In the genomic region with DNA sequence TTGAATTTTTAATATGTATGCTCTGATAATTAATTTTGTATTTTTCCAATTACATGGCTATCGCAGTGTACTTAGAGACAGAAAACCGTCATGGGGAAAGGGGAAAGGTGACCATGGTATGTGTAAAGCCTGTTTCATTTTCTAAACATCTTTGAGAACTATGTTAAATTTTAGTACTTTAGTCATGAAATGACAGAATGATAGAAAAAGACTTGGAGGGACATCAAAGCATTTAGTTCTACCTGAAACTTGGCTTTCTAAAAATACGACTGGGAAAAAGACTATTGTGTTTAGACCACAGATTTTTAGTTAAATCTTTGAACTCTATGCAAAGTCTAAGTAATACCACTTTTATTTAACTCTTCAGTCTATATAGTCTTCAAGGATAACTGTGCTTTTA, we compare ENCODE assay signal across 21 cellular contexts. TPM values are rescaled to one million over a fixed set of nuclear protein-coding genes. Genes with fewer than 3 reads are reported as not detected.
DNase-seq lines count a peak whose midpoint lies in the region; ATAC-seq and FAIRE-seq lines count a peak whose summit lies in the region.
"Had no signal": no experiment of that assay in that cellular context is flagged by ENCODE, and none has a peak within 500 bp of the region (broad histone marks: within the 10 kb centered on the region; RNA-seq: fewer than 3 reads in every experiment).

No MANE protein-coding gene starts in this region.

- no peak for FAIRE-seq in HTR-8/SVneo (lab: Jason Lieb, UNC)

- peaks cover 42% of the 10 kb centered on the region for H3K36me3 Mint-ChIP-seq in activated T-cell treated with anti-CD3 and anti-CD28 coated beads, Interleukin-2, amount 50 U/mL, for 4 hours (ENCODE audit: insufficient read depth)
- H3K36me3 Mint-ChIP-seq in activated CD8-positive, alpha-beta memory T cell treated with anti-CD3 and anti-CD28 coated beads, Interleukin-2, amount 10 ng/mL, durations not matched to agents 7 days and 5 days, result peaks cover 43% of the 10 kb centered on the region
- H3K36me3 Mint-ChIP-seq: stimulated activated effector memory CD8-positive, alpha-beta T cell treated with anti-CD3 and anti-CD28 coated beads, Interleukin-12 subunit alpha, Interleukin-12 subunit beta, amount 100 ng/mL, for 72 hours had no signal

- no peaks in the 10 kb centered on the region for H3K27me3 Mint-ChIP-seq in activated T-cell treated with anti-CD3 and anti-CD28 coated beads, Interleukin-2, amount 50 U/mL, for 4 hours (ENCODE audit: low read depth)
- H3K27me3 Mint-ChIP-seq in stimulated activated naive CD8-positive, alpha-beta T cell treated with anti-CD3 and anti-CD28 coated beads, Interleukin-15, amount 100 ng/mL, for 72 hours, result no peaks in the 10 kb centered on the region
- no peaks in the 10 kb centered on the region for H3K27me3 Mint-ChIP-seq in activated CD8-positive, alpha-beta memory T cell treated with anti-CD3 and anti-CD28 coated beads, Interleukin-2, amount 10 ng/mL, durations not matched to agents 7 days and 5 days
- H3K27me3 Mint-ChIP-seq: CD4-positive, CD25-positive, alpha-beta regulatory T cell; type B pancreatic cell had no signal

- ATAC-seq in activated T-cell treated with anti-CD3 and anti-CD28 coated beads, Interleukin-2, amount 50 U/mL, for 4 hours, result peak; percentile 62 to 70
- ATAC-seq in GM21390 (IDR thresholded peaks at IDR 0.05; ENCODE audit: unreplicated experiment) (peak; percentile 49), HG03432 (IDR thresholded peaks at IDR 0.05; ENCODE audit: unreplicated experiment) (peak; percentile 74)
- peak; percentile 54 for ATAC-seq in stimulated activated naive CD8-positive, alpha-beta T cell treated with anti-CD3 and anti-CD28 coated beads, Interleukin-15, amount 100 ng/mL, for 72 hours
- no peak for ATAC-seq in activated CD8-positive, alpha-beta memory T cell treated with anti-CD3 and anti-CD28 coated beads, Interleukin-2, amount 10 ng/mL, durations not matched to agents 7 days and 5 days
- ATAC-seq: left colon; PC-3; stimulated activated effector memory CD8-positive, alpha-beta T cell treated with anti-CD3 and anti-CD28 coated beads, Interleukin-12 subunit alpha, Interleukin-12 subunit beta, amount 100 ng/mL, for 72 hours had no signal

- H3K27ac Mint-ChIP-seq in stimulated activated naive CD8-positive, alpha-beta T cell treated with anti-CD3 and anti-CD28 coated beads, Interleukin-15, amount 100 ng/mL, for 72 hours, result no peak overlapping the region
- H3K27ac Mint-ChIP-seq in activated CD8-positive, alpha-beta memory T cell treated with anti-CD3 and anti-CD28 coated beads, Interleukin-2, amount 10 ng/mL, durations not matched to agents 7 days and 5 days, result no peak overlapping the region
- H3K27ac Mint-ChIP-seq: stimulated activated effector memory CD8-positive, alpha-beta T cell treated with anti-CD3 and anti-CD28 coated beads, Interleukin-12 subunit alpha, Interleukin-12 subunit beta, amount 100 ng/mL, for 72 hours; type B pancreatic cell had no signal

- peaks cover 9% of the 10 kb centered on the region for H3K9me3 Mint-ChIP-seq in activated T-cell treated with anti-CD3 and anti-CD28 coated beads, Interleukin-2, amount 50 U/mL, for 4 hours
- H3K9me3 Mint-ChIP-seq in stimulated activated naive CD8-positive, alpha-beta T cell treated with anti-CD3 and anti-CD28 coated beads, Interleukin-15, amount 100 ng/mL, for 72 hours, result peaks cover 10% of the 10 kb centered on the region in 2 donors
- H3K9me3 Mint-ChIP-seq in activated CD8-positive, alpha-beta memory T cell treated with anti-CD3 and anti-CD28 coated beads, Interleukin-2, amount 10 ng/mL, durations not matched to agents 7 days and 5 days (ENCODE audit: low read depth), result peaks cover 4% of the 10 kb centered on the region
- H3K9me3 Mint-ChIP-seq: stimulated activated effector memory CD8-positive, alpha-beta T cell treated with anti-CD3 and anti-CD28 coated beads, Interleukin-12 subunit alpha, Interleukin-12 subunit beta, amount 100 ng/mL, for 72 hours; type B pancreatic cell had no signal

- peaks cover 80% of the 10 kb centered on the region for H3K4me1 Mint-ChIP-seq in activated T-cell treated with anti-CD3 and anti-CD28 coated beads, Interleukin-2, amount 50 U/mL, for 4 hours (ENCODE audit: low read depth)
- peaks cover 90% of the 10 kb centered on the region for H3K4me1 Mint-ChIP-seq in stimulated activated naive CD8-positive, alpha-beta T cell treated with anti-CD3 and anti-CD28 coated beads, Interleukin-15, amount 100 ng/mL, for 72 hours
- H3K4me1 Mint-ChIP-seq in activated CD8-positive, alpha-beta memory T cell treated with anti-CD3 and anti-CD28 coated beads, Interleukin-2, amount 10 ng/mL, durations not matched to agents 7 days and 5 days, result peaks cover 64% of the 10 kb centered on the region

- no peak for DNase-seq in activated T-cell treated with anti-CD3 and anti-CD28 coated beads, Interleukin-2, amount 50 U/mL, for 4 hours
- no peak for DNase-seq in activated T-cell treated with anti-CD3 and anti-CD28 coated beads, Interleukin-2, amount 50 U/mL, for 48 hours
- no peak for DNase-seq in stimulated activated naive CD8-positive, alpha-beta T cell treated with anti-CD3 and anti-CD28 coated beads, Interleukin-15, amount 100 ng/mL, for 72 hours
- no peak for DNase-seq in activated CD8-positive, alpha-beta memory T cell treated with anti-CD3 and anti-CD28 coated beads, Interleukin-2, amount 10 ng/mL, durations not matched to agents 7 days and 5 days
- DNase-seq in putamen (ENCODE audit: low spot score) (no peak), HTR-8/SVneo (ENCODE audit: insufficient read length, low spot score) (no peak)
- DNase-seq: activated CD8-positive, alpha-beta memory T cell treated with anti-CD3 and anti-CD28 coated beads, Interleukin-2, amount 50 U/mL, for 4 hours; CD4-positive, CD25-positive, alpha-beta regulatory T cell; DMS53; dorsolateral prefrontal cortex; erythroblast; left colon; MV-4-11; NCI-H2081; NCI-H526 treated with DMSO at 0.1 percent for 48 hours; PC-3; SJCRH30 had no signal

- peak overlapping the region; percentile 37 for H3K4me3 Mint-ChIP-seq in activated T-cell treated with anti-CD3 and anti-CD28 coated beads, Interleukin-2, amount 50 U/mL, for 4 hours
- H3K4me3 Mint-ChIP-seq in stimulated activated naive CD8-positive, alpha-beta T cell treated with anti-CD3 and anti-CD28 coated beads, Interleukin-15, amount 100 ng/mL, for 72 hours, result peak overlapping the region; percentile 35 to 41
- no peak overlapping the region for H3K4me3 Mint-ChIP-seq in activated CD8-positive, alpha-beta memory T cell treated with anti-CD3 and anti-CD28 coated beads, Interleukin-2, amount 10 ng/mL, durations not matched to agents 7 days and 5 days
- H3K4me3 Mint-ChIP-seq: CD4-positive, CD25-positive, alpha-beta regulatory T cell; stimulated activated effector memory CD8-positive, alpha-beta T cell treated with anti-CD3 and anti-CD28 coated beads, Interleukin-12 subunit alpha, Interleukin-12 subunit beta, amount 100 ng/mL, for 72 hours; type B pancreatic cell had no signal

- CTCF ChIA-PET in activated CD8-positive, alpha-beta memory T cell treated with anti-CD3 and anti-CD28 coated beads, Interleukin-2, amount 10 ng/mL, durations not matched to agents 7 days and 5 days (lab: Charles Lee), result interaction anchor here (1.7 kb wide), 1 partner anchor 20 kb away, joined by 3 read pairs; no protein-coding TSS in a partner anchor

RNA-seq across cellular contexts. Expression of a gene that starts 54.1 kb away (rescaled TPM):
- total RNA-seq in activated T-cell treated with anti-CD3 and anti-CD28 coated beads, Interleukin-2, amount 50 U/mL, for 4 hours, result 10 to 100 TPM; 27.3 to 29.8 (median 29.2) TPM
- 10 to 100 TPM; 12.7 to 14.5 TPM for total RNA-seq in activated CD8-positive, alpha-beta memory T cell treated with anti-CD3 and anti-CD28 coated beads, Interleukin-2, amount 10 ng/mL, durations not matched to agents 7 days and 5 days
